ENCODE assay signal across 1 cellular context in genomic region chr5:66222455-66222854, GRCh38.
TF ChIP-seq lines count a peak whose summit lies in the region.

No MANE protein-coding gene starts in this region.

TF ChIP-seq in IMR-90, 13 proteins besides CTCF, POLR2A, EP300 and RAD21:
- no peak for TF ChIP-seq ELK1 (IDR thresholded peaks at IDR 0.05; ENCODE audit: borderline replicate concordance, low read depth, low read length)
- TF ChIP-seq BHLHE40 (IDR thresholded peaks at IDR 0.05; ENCODE audit: low read depth, low read length) = no peak
- no peak for TF ChIP-seq FOS (IDR thresholded peaks at IDR 0.05; ENCODE audit: low read depth, low read length)
- TF ChIP-seq MAZ (IDR thresholded peaks at IDR 0.05; ENCODE audit: borderline replicate concordance, low read depth, low read length) = no peak
- TF ChIP-seq RFX5 (IDR thresholded peaks at IDR 0.05; ENCODE audit: low read depth, low read length) = no peak
- TF ChIP-seq NFE2L2 (IDR thresholded peaks at IDR 0.05; ENCODE audit: low read depth, low read length) = no peak
- TF ChIP-seq MAFK (IDR thresholded peaks at IDR 0.05; ENCODE audit: low read depth, low read length) = no peak
- no peak for TF ChIP-seq CHD1 (IDR thresholded peaks at IDR 0.05; ENCODE audit: low read depth, low read length)
- TF ChIP-seq MXI1 (IDR thresholded peaks at IDR 0.05; ENCODE audit: borderline replicate concordance, low read depth, low read length) = no peak
- TF ChIP-seq, protein P1, sequence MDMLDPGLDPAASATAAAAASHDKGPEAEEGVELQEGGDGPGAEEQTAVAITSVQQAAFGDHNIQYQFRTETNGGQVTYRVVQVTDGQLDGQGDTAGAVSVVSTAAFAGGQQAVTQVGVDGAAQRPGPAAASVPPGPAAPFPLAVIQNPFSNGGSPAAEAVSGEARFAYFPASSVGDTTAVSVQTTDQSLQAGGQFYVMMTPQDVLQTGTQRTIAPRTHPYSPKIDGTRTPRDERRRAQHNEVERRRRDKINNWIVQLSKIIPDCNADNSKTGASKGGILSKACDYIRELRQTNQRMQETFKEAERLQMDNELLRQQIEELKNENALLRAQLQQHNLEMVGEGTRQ (IDR thresholded peaks at IDR 0.05; ENCODE audit: low read depth, low read length) = no peak
- no peak for TF ChIP-seq RCOR1 (IDR thresholded peaks at IDR 0.05; ENCODE audit: insufficient replicate concordance, low read length)
- no peak for TF ChIP-seq SMC3 (IDR thresholded peaks at IDR 0.05; ENCODE audit: low read depth, low read length)
- no peak for TF ChIP-seq CEBPB (IDR thresholded peaks at IDR 0.05; ENCODE audit: low read depth, low read length)
